ENCODE assay signal across 9 cellular contexts in the genomic region with DNA sequence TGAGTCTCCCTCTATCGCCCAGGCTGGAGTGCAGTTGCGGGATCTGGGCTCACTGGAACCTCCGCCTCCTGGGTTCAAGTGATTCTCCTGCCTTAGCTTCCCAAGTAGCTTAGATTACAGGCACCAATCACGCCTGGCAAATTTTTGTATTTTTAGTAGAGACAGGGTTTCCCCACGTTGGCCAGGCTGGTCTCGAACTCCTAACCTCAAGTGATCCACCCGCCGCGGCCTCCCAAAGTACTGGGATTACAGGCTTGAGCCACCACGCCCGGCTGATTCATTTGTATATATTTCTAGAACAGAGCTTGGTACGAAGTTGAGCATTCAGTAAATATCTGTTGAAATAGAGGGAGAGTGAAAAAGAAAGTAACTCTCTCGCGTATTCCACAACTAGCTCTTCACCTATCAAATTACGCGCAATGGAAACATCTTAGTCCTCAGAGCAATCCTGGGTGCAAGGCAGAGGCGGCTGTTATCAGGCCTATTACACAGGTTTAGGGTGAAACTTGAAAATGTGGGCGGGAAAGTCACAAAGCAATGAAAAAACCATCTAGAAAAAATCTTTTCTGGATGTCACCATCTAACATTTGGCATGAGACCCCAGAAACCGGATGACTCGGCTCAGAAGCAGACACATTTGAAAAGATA. TPM values are rescaled to one million over a fixed set of nuclear protein-coding genes. Genes with fewer than 3 reads are reported as not detected.
DNase-seq lines count a peak whose midpoint lies in the region; ATAC-seq and TF ChIP-seq lines count a peak whose summit lies in the region.
"Had no signal": no experiment of that assay in that cellular context is flagged by ENCODE, and none has a peak within 500 bp of the region (broad histone marks: within the 10 kb centered on the region; RNA-seq: fewer than 3 reads in every experiment).

No MANE protein-coding gene starts in this region.

- H3K27me3 ChIP-seq in BJ (ENCODE audit: control insufficient read depth, insufficient read depth, low read length) = no peaks in the 10 kb centered on the region

- CTCF ChIA-PET in BJ (lab: Yijun Ruan, JAX) = interaction anchor here (0.6 to 4.4 kb wide), 3 partner anchors 10 to 925 kb away, joined by 3 to 21 read pairs (median 3); no protein-coding TSS in a partner anchor

- H3K9me3 ChIP-seq in mucosa of descending colon = no peaks in the 10 kb centered on the region

- peaks cover 29% of the 10 kb centered on the region for H3K4me1 ChIP-seq in mucosa of descending colon (ENCODE audit: low read depth)

- DNase-seq in BJ (ENCODE audit: low read depth) (no peak), choroid plexus epithelial cell (ENCODE audit: low read depth) (peak; percentile 45), mucosa of descending colon (peak; percentile 66 to 75 (median 68)), glomerular visceral epithelial cell (ENCODE audit: extremely low spot score) (no peak)
- DNase-seq in activated CD4-positive, CD25-positive, alpha-beta regulatory T cell treated with anti-CD3 and anti-CD28 coated beads, Interleukin-2, amount 50 U/mL, for 16 hours (ENCODE audit: low read depth, low spot score) = peak; percentile 38
- peak; percentile 50 for DNase-seq in stimulated activated naive CD8-positive, alpha-beta T cell treated with anti-CD3 and anti-CD28 coated beads, Interleukin-15, Interleukin-2, amounts not matched to agents 100 U/mL and 50 U/mL, for 24 hours

- TF ChIP-seq CTCF in BJ (IDR thresholded peaks at IDR 0.05; ENCODE audit: insufficient read depth, low read depth, low read length) (no peak), choroid plexus epithelial cell (conservative IDR thresholded peaks at IDR 0.05; ENCODE audit: low read depth, low read length) (no peak), mucosa of descending colon (IDR thresholded peaks at IDR 0.05) (no peak)

- intact Hi-C loops in mucosa of descending colon (cut with DNase I, micrococcal nuclease) = no loop called here

- POLR2A ChIA-PET in BJ (lab: Charles Lee) = interaction anchor here (0.6 kb wide), 1 partner anchor 7 kb away, joined by 3 read pairs; no protein-coding TSS in a partner anchor

- H3K36me3 ChIP-seq in BJ (ENCODE audit: control insufficient read depth, insufficient read depth, low read length) = no peaks in the 10 kb centered on the region; the same call in 1 of the 2 replicates
- peaks cover 10% of the 10 kb centered on the region for H3K36me3 ChIP-seq in mucosa of descending colon (ENCODE audit: low read depth)

- ATAC-seq in HG02610 (IDR thresholded peaks at IDR 0.05; ENCODE audit: unreplicated experiment) (peak; percentile 0), mucosa of descending colon (peak; percentile 30), HG02938 (IDR thresholded peaks at IDR 0.05; ENCODE audit: unreplicated experiment) (no peak)
- peak; percentile 71 for ATAC-seq in stimulated activated naive CD8-positive, alpha-beta T cell treated with anti-CD3 and anti-CD28 coated beads, Interleukin-15, Interleukin-2, amounts not matched to agents 100 U/mL and 50 U/mL, for 24 hours

- H3K4me3 ChIP-seq in BJ (ENCODE audit: low read depth, low read length) = peak overlapping the region; percentile 37
- peak overlapping the region; percentile 62 for H3K4me3 ChIP-seq in choroid plexus epithelial cell (ENCODE audit: low read depth, low read length)
- peak overlapping the region; percentile 96 for H3K4me3 ChIP-seq in mucosa of descending colon

RNA-seq across cellular contexts. Expression of a gene that starts 0.7 kb away (rescaled TPM):
- polyA plus RNA-seq in BJ (2011; rRNA removed) = 204 and 256 TPM in 2 replicates
- polyA minus RNA-seq in BJ (2011; rRNA and poly(A)+ RNA removed) = 65.9 and 89.9 TPM in 2 replicates
- total RNA-seq in mucosa of descending colon = 100 to 1,000 TPM; 216 to 279 (median 271) TPM

RNA-seq across cellular contexts. Expression of a gene that starts 35.0 kb away (rescaled TPM):
- polyA plus RNA-seq in BJ (2011; rRNA removed) = not detected in 2 replicates
- not detected in 2 replicates for polyA minus RNA-seq in BJ (2011; rRNA and poly(A)+ RNA removed)
- 100 to 1,000 TPM; 231 to 725 (median 467) TPM for total RNA-seq in mucosa of descending colon
- total RNA-seq: subcutaneous adipose tissue had no signal

RNA-seq across cellular contexts. Expression of a gene that starts 55.7 kb away (rescaled TPM):
- not detected in 2 replicates for polyA plus RNA-seq in BJ (2011; rRNA removed)
- not detected in 2 replicates for polyA minus RNA-seq in BJ (2011; rRNA and poly(A)+ RNA removed)
- 100 to 1,000 TPM in 2 of 3 donors, 10 to 100 TPM in 1; 39.6 to 169 (median 114) TPM for total RNA-seq in mucosa of descending colon

Comparison
In these comparisons a context has a peak if more than half of its experiments do, and no peak if none do; other contexts are left out.
1. DNase-seq: peak in activated CD4-positive, CD25-positive, alpha-beta regulatory T cell treated with anti-CD3 and anti-CD28 coated beads, Interleukin-2, amount 50 U/mL, for 16 hours (single experiment), choroid plexus epithelial cell (single experiment), mucosa of descending colon (3 of 3) and stimulated activated naive CD8-positive, alpha-beta T cell treated with anti-CD3 and anti-CD28 coated beads, Interleukin-15, Interleukin-2, amounts not matched to agents 100 U/mL and 50 U/mL, for 24 hours (single experiment); none in BJ (single experiment) and glomerular visceral epithelial cell (single experiment).
2. H3K4me3 ChIP-seq: peak in every context shown above with its lines; median percentile 96 in mucosa of descending colon; 62 in choroid plexus epithelial cell; 37 in BJ.